25 cellular contexts compared by ENCODE assay signal in genomic region chr17:28228986-28229729, GRCh38.
DNase-seq lines count a peak whose midpoint lies in the region; ATAC-seq and TF ChIP-seq lines count a peak whose summit lies in the region.
"Had no signal": no experiment of that assay in that cellular context is flagged by ENCODE, and none has a peak within 500 bp of the region (broad histone marks: within the 10 kb centered on the region; RNA-seq: fewer than 3 reads in every experiment).

No MANE protein-coding gene starts in this region.

- H3K4me1 ChIP-seq in neural progenitor cell, result peaks cover 8% of the 10 kb centered on the region

- H3K9me3 ChIP-seq in neural progenitor cell (ENCODE audit: low read depth), result no peaks in the 10 kb centered on the region
- H3K9me3 ChIP-seq: left ventricle myocardium inferior, prostate gland, upper lobe of right lung had no signal

- no peak overlapping the region for H2AFZ ChIP-seq in neural progenitor cell (replicated peaks)

- H3K9me3 Mint-ChIP-seq in natural killer cell treated with Interleukin-12 subunit alpha and Interleukin-12 subunit beta and Interleukin-15 and Interleukin-18, amount 100 ng/mL, for 72 hours, result no peaks in the 10 kb centered on the region
- H3K9me3 Mint-ChIP-seq in natural killer cell (no peaks in the 10 kb centered on the region), neural progenitor cell (no peaks in the 10 kb centered on the region)
- H3K9me3 Mint-ChIP-seq in dendritic cell treated with granulocyte-macrophage colony-stimulating factor and Interleukin-4, amounts not matched to agents 40 ng/mL and 50 ng/mL, for 4 days, result no peaks in the 10 kb centered on the region
- H3K9me3 Mint-ChIP-seq in activated naive CD4-positive, alpha-beta T cell treated with anti-CD3 and anti-CD28 coated beads for 36 hours, result no peaks in the 10 kb centered on the region
- H3K9me3 Mint-ChIP-seq: activated T-cell treated with anti-CD3 and anti-CD28 coated beads, Interleukin-2, amount 50 U/mL, for 24 hours had no signal

- no peak for TF ChIP-seq CTCF in natural killer cell (IDR thresholded peaks at IDR 0.05)
- no peak for TF ChIP-seq CTCF in neural progenitor cell (IDR thresholded peaks at IDR 0.05)

- ATAC-seq in natural killer cell treated with Interleukin-12 subunit alpha and Interleukin-12 subunit beta and Interleukin-15 and Interleukin-18, amount 100 ng/mL, for 72 hours, result no peak
- no peak for ATAC-seq in natural killer cell
- ATAC-seq: Right ventricle myocardium inferior had no signal

- H3F3A ChIP-seq in neural progenitor cell (ENCODE audit: low read depth), result peaks cover 27% of the 10 kb centered on the region

- no peaks in the 10 kb centered on the region for H4K20me1 ChIP-seq in neural progenitor cell (ENCODE audit: low read depth)

- H3K4me1 Mint-ChIP-seq in natural killer cell treated with Interleukin-12 subunit alpha and Interleukin-12 subunit beta and Interleukin-15 and Interleukin-18, amount 100 ng/mL, for 72 hours (ENCODE audit: low read depth in 2 of 2), result peaks cover 0 to 7% of the 10 kb centered on the region in 2 donors
- H3K4me1 Mint-ChIP-seq in natural killer cell (peaks cover 5 to 12% of the 10 kb centered on the region in 2 donors), neural progenitor cell (peaks cover 16% of the 10 kb centered on the region)
- peaks cover 9% of the 10 kb centered on the region for H3K4me1 Mint-ChIP-seq in dendritic cell treated with granulocyte-macrophage colony-stimulating factor and Interleukin-4, amounts not matched to agents 40 ng/mL and 50 ng/mL, for 4 days (ENCODE audit: low read depth)
- H3K4me1 Mint-ChIP-seq in activated naive CD4-positive, alpha-beta T cell treated with anti-CD3 and anti-CD28 coated beads for 36 hours (ENCODE audit: low read depth), result peaks cover 5% of the 10 kb centered on the region

- no peaks in the 10 kb centered on the region for H3K79me2 ChIP-seq in neural progenitor cell (ENCODE audit: low read depth)

- no peaks in the 10 kb centered on the region for H3K27me3 ChIP-seq in neural progenitor cell

- no peak overlapping the region for H3K27ac Mint-ChIP-seq in natural killer cell treated with Interleukin-12 subunit alpha and Interleukin-12 subunit beta and Interleukin-15 and Interleukin-18, amount 100 ng/mL, for 72 hours
- H3K27ac Mint-ChIP-seq in natural killer cell, result no peak overlapping the region
- H3K27ac Mint-ChIP-seq in dendritic cell treated with granulocyte-macrophage colony-stimulating factor and Interleukin-4, amounts not matched to agents 40 ng/mL and 50 ng/mL, for 4 days, result peak overlapping the region; percentile 3
- H3K27ac Mint-ChIP-seq in neural progenitor cell, result no peak overlapping the region
- H3K27ac Mint-ChIP-seq in activated naive CD4-positive, alpha-beta T cell treated with anti-CD3 and anti-CD28 coated beads for 36 hours, result no peak overlapping the region
- H3K27ac Mint-ChIP-seq: activated T-cell treated with anti-CD3 and anti-CD28 coated beads, Interleukin-2, amount 50 U/mL, for 24 hours; naive thymus-derived CD4-positive, alpha-beta T cell had no signal

- no peak for DNase-seq in natural killer cell treated with Interleukin-12 subunit alpha and Interleukin-12 subunit beta and Interleukin-15 and Interleukin-18, amount 100 ng/mL, for 72 hours (ENCODE audit: low spot score)
- DNase-seq in natural killer cell (no peak), neural progenitor cell (ENCODE audit: low spot score) (no peak), foreskin melanocyte (no peak), KG1 (lab: John Stamatoyannopoulos, UW) (no peak), NCI-H1417 treated with DMSO at 0.1 percent for 48 hours (lab: John Stamatoyannopoulos, UW) (no peak)
- DNase-seq in activated naive CD4-positive, alpha-beta T cell treated with anti-CD3 and anti-CD28 coated beads for 36 hours, result no peak
- DNase-seq: activated CD4-positive, alpha-beta T cell treated with anti-CD3 and anti-CD28 coated beads for 4 hours; activated T-cell treated with anti-CD3 and anti-CD28 coated beads, Interleukin-2, amount 50 U/mL, for 24 hours; COR-L47; DMS79 treated with DMSO at 0.1 percent for 48 hours; hypothalamus; left ventricle myocardium inferior; naive thymus-derived CD4-positive, alpha-beta T cell; NCI-H1105 treated with DMSO at 0.1 percent for 48 hours; NCI-H2029 treated with DMSO at 0.1 percent for 48 hours; NCI-H345; NCI-H82; SW 1271 had no signal

- H3K27me3 Mint-ChIP-seq in natural killer cell treated with Interleukin-12 subunit alpha and Interleukin-12 subunit beta and Interleukin-15 and Interleukin-18, amount 100 ng/mL, for 72 hours, result peaks cover 30 to 44% of the 10 kb centered on the region in 2 donors
- H3K27me3 Mint-ChIP-seq in natural killer cell (ENCODE audit: low read depth in 2 of 2) (peaks cover 41 to 48% of the 10 kb centered on the region in 2 donors), neural progenitor cell (ENCODE audit: insufficient read depth, low read depth) (peaks cover 9% of the 10 kb centered on the region)
- peaks cover 66% of the 10 kb centered on the region for H3K27me3 Mint-ChIP-seq in dendritic cell treated with granulocyte-macrophage colony-stimulating factor and Interleukin-4, amounts not matched to agents 40 ng/mL and 50 ng/mL, for 4 days
- H3K27me3 Mint-ChIP-seq in activated naive CD4-positive, alpha-beta T cell treated with anti-CD3 and anti-CD28 coated beads for 36 hours (ENCODE audit: low read depth), result peaks cover 41% of the 10 kb centered on the region

- CTCF ChIA-PET in activated naive CD4-positive, alpha-beta T cell treated with anti-CD3 and anti-CD28 coated beads for 36 hours (lab: Charles Lee), result interaction anchor here (0.8 to 1.1 kb wide), 2 partner anchors 79 to 188 kb away, joined by 3 read pairs; no protein-coding TSS in a partner anchor

- H3K27ac ChIP-seq in neural progenitor cell, result no peak overlapping the region
- H3K27ac ChIP-seq: coronary artery, left ventricle myocardium inferior, prostate gland, upper lobe of right lung had no signal

- intact Hi-C loops in natural killer cell (cut with micrococcal nuclease), result no loop called here
- intact Hi-C loops in dendritic cell treated with granulocyte-macrophage colony-stimulating factor and Interleukin-4, amounts not matched to agents 40 ng/mL and 50 ng/mL, for 4 days (cut with micrococcal nuclease), result no loop called here
- intact Hi-C loops in activated naive CD4-positive, alpha-beta T cell treated with anti-CD3 and anti-CD28 coated beads for 36 hours (cut with micrococcal nuclease), result no loop called here

- no peak overlapping the region for H3K9ac ChIP-seq in neural progenitor cell

- H3K36me3 ChIP-seq in neural progenitor cell, result no peaks in the 10 kb centered on the region
- H3K36me3 ChIP-seq: left ventricle myocardium inferior, prostate gland, upper lobe of right lung had no signal

- peak overlapping the region; percentile 92 for H3K4me2 ChIP-seq in neural progenitor cell

- no peak overlapping the region for H3K4me3 ChIP-seq in neural progenitor cell
- H3K4me3 ChIP-seq: coronary artery, GM12878, left ventricle myocardium inferior, upper lobe of right lung had no signal

- H3K36me3 Mint-ChIP-seq in natural killer cell treated with Interleukin-12 subunit alpha and Interleukin-12 subunit beta and Interleukin-15 and Interleukin-18, amount 100 ng/mL, for 72 hours, result no peaks in the 10 kb centered on the region
- H3K36me3 Mint-ChIP-seq in natural killer cell, result no peaks in the 10 kb centered on the region
- H3K36me3 Mint-ChIP-seq in dendritic cell treated with granulocyte-macrophage colony-stimulating factor and Interleukin-4, amounts not matched to agents 40 ng/mL and 50 ng/mL, for 4 days (ENCODE audit: low read depth), result no peaks in the 10 kb centered on the region
- no peaks in the 10 kb centered on the region for H3K36me3 Mint-ChIP-seq in neural progenitor cell
- no peaks in the 10 kb centered on the region for H3K36me3 Mint-ChIP-seq in activated naive CD4-positive, alpha-beta T cell treated with anti-CD3 and anti-CD28 coated beads for 36 hours (ENCODE audit: low read depth)
- H3K36me3 Mint-ChIP-seq: naive thymus-derived CD4-positive, alpha-beta T cell had no signal

- H3K4me3 Mint-ChIP-seq in natural killer cell treated with Interleukin-12 subunit alpha and Interleukin-12 subunit beta and Interleukin-15 and Interleukin-18, amount 100 ng/mL, for 72 hours, result peak overlapping the region; percentile 44
- H3K4me3 Mint-ChIP-seq in natural killer cell, result no peak overlapping the region
- no peak overlapping the region for H3K4me3 Mint-ChIP-seq in dendritic cell treated with granulocyte-macrophage colony-stimulating factor and Interleukin-4, amounts not matched to agents 40 ng/mL and 50 ng/mL, for 4 days
- peak overlapping the region; percentile 13 for H3K4me3 Mint-ChIP-seq in neural progenitor cell
- no peak overlapping the region for H3K4me3 Mint-ChIP-seq in activated naive CD4-positive, alpha-beta T cell treated with anti-CD3 and anti-CD28 coated beads for 36 hours
- H3K4me3 Mint-ChIP-seq: activated T-cell treated with anti-CD3 and anti-CD28 coated beads, Interleukin-2, amount 50 U/mL, for 24 hours had no signal

Comparison
In these comparisons a context has a peak if more than half of its experiments do, and no peak if none do; other contexts are left out.
1. H3K4me3 Mint-ChIP-seq: peak in natural killer cell treated with Interleukin-12 subunit alpha and Interleukin-12 subunit beta and Interleukin-15 and Interleukin-18, amount 100 ng/mL, for 72 hours (single experiment) and neural progenitor cell (single experiment); none in natural killer cell (single experiment), dendritic cell treated with granulocyte-macrophage colony-stimulating factor and Interleukin-4, amounts not matched to agents 40 ng/mL and 50 ng/mL, for 4 days (single experiment) and activated naive CD4-positive, alpha-beta T cell treated with anti-CD3 and anti-CD28 coated beads for 36 hours (single experiment).